Comparison of ENCODE assay signal across 14 cellular contexts in the genomic region with DNA sequence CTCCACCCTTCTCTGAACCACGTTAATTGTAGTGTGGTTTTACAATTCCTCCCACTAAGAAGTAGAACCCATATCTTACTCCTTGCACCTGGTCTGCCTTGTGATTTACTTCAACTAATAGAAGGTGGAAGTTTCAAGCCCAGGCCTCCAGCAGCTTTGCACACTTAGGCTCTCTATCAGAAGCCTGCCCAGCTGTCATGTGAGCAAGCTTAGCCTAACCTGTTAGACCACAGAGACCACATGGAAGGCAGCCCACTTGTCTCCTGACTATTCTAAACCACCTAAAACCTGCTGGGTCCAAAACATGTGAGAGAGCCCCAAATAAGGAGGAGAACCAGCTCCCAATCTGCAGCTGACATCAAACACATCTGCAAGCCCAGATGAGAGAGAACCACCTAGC.
"Had no signal": no experiment of that assay in that cellular context is flagged by ENCODE, and none has a peak within 500 bp of the region (broad histone marks: within the 10 kb centered on the region; RNA-seq: fewer than 3 reads in every experiment).

No MANE protein-coding gene starts in this region.

- H3K4me3 ChIP-seq: ascending aorta, coronary artery, gastrocnemius medialis, left lung, prostate gland, right atrium auricular region, tibial nerve had no signal

- H3K9me3 ChIP-seq: ascending aorta, gastrocnemius medialis, left lung, prostate gland, right atrium auricular region, tibial nerve had no signal

- H3K27ac Mint-ChIP-seq: activated T-cell treated with anti-CD3 and anti-CD28 coated beads, Interleukin-2, amount 50 U/mL, for 72 hours; stimulated activated naive CD8-positive, alpha-beta T cell treated with anti-CD3 and anti-CD28 coated beads, Interleukin-15, Interleukin-2, amounts not matched to agents 100 ng/mL and 50 ng/mL, for 24 hours had no signal

- H3K9me3 Mint-ChIP-seq: stimulated activated naive CD8-positive, alpha-beta T cell treated with anti-CD3 and anti-CD28 coated beads, Interleukin-15, Interleukin-2, amounts not matched to agents 100 ng/mL and 50 ng/mL, for 24 hours had no signal

- H3K36me3 ChIP-seq: ascending aorta, gastrocnemius medialis, left lung, prostate gland, right atrium auricular region, tibial nerve had no signal

- DNase-seq: activated CD4-positive, alpha-beta T cell treated with anti-CD3 and anti-CD28 coated beads, Interleukin-2, amount 50 U/mL, for 4 hours; activated effector memory CD4-positive, alpha-beta T cell treated with anti-CD3 and anti-CD28 coated beads, Interleukin-2, amount 50 U/mL, for 16 hours; activated naive CD4-positive, alpha-beta T cell treated with anti-CD3 and anti-CD28 coated beads, Interleukin-2, amount 50 U/mL, for 16 hours; activated T-cell treated with anti-CD3 and anti-CD28 coated beads, Interleukin-2, amount 50 U/mL, for 72 hours; effector CD4-positive, alpha-beta T cell; gastrocnemius medialis; head of caudate nucleus; left lung had no signal

- H3K4me3 Mint-ChIP-seq: activated T-cell treated with anti-CD3 and anti-CD28 coated beads, Interleukin-2, amount 50 U/mL, for 72 hours; stimulated activated naive CD8-positive, alpha-beta T cell treated with anti-CD3 and anti-CD28 coated beads, Interleukin-15, Interleukin-2, amounts not matched to agents 100 ng/mL and 50 ng/mL, for 24 hours had no signal

- H3K27ac ChIP-seq: ascending aorta, coronary artery, gastrocnemius medialis, left lung, prostate gland, right atrium auricular region, tibial nerve had no signal

- H3K27me3 ChIP-seq: ascending aorta, gastrocnemius medialis, left lung, right atrium auricular region, tibial nerve had no signal

- H3K4me1 ChIP-seq: ascending aorta, gastrocnemius medialis, left lung, prostate gland, right atrium auricular region, tibial nerve had no signal

- H3K27me3 Mint-ChIP-seq: stimulated activated naive CD8-positive, alpha-beta T cell treated with anti-CD3 and anti-CD28 coated beads, Interleukin-15, Interleukin-2, amounts not matched to agents 100 ng/mL and 50 ng/mL, for 24 hours had no signal
